8 cellular contexts compared by ENCODE assay signal in genomic region chr11:121318848-121319834, GRCh38. TPM values are rescaled to one million over a fixed set of nuclear protein-coding genes. Genes with fewer than 3 reads are reported as not detected.
DNase-seq lines count a peak whose midpoint lies in the region; ATAC-seq and TF ChIP-seq lines count a peak whose summit lies in the region.

No MANE protein-coding gene starts in this region.

- H3K79me2 ChIP-seq in trophoblast cell (ENCODE audit: control insufficient read depth, insufficient read depth, low read length, poor library complexity) = no peaks in the 10 kb centered on the region

- H3K4ac ChIP-seq in trophoblast cell (ENCODE audit: low read depth, low read length) = no peak overlapping the region

- no CpG with 5 or more reads among the region's 7 CpGs for WGBS in trophoblast cell (ENCODE audit: extremely low coverage, insufficient coverage, insufficient read length)

- no peaks in the 10 kb centered on the region for H3K9me3 Mint-ChIP-seq in WTC11

- no peak; the same call in none of the 2 replicates for TF ChIP-seq CTCF in WTC11 (IDR thresholded peaks at IDR 0.05)
- peak in 1 of 3 donors; percentile 47 for TF ChIP-seq CTCF in omental fat pad (IDR thresholded peaks at IDR 0.05)

- no peak overlapping the region for H3K4me3 ChIP-seq in trophoblast cell (ENCODE audit: low read depth, low read length)

- DNase-seq in DMS153 (lab: John Stamatoyannopoulos, UW) = peak; percentile 19
- DNase-seq in NCI-H2029 treated with DMSO at 0.1 percent for 48 hours (lab: John Stamatoyannopoulos, UW) = peak; percentile 68
- DNase-seq in WTC11 (ENCODE audit: low spot score) = no peak
- peak; percentile 66 for DNase-seq in globus pallidus (ENCODE audit: low spot score)
- peak; percentile 10 to 57 for DNase-seq in trophoblast cell
- no peak for DNase-seq in omental fat pad (ENCODE audit: low spot score)

- H2BK5ac ChIP-seq in trophoblast cell (ENCODE audit: low read depth, low read length, poor library complexity) = no peak overlapping the region

- no peak overlapping the region for H3K4me2 ChIP-seq in trophoblast cell (ENCODE audit: low read length)

- H3K18ac ChIP-seq in trophoblast cell (ENCODE audit: low read length) = no peak overlapping the region

- H3K79me1 ChIP-seq in trophoblast cell (ENCODE audit: low read length) = no peaks in the 10 kb centered on the region

- peaks cover 24% of the 10 kb centered on the region for H3K4me1 Mint-ChIP-seq in WTC11

- no peak overlapping the region for H4K12ac ChIP-seq in trophoblast cell (ENCODE audit: low read depth, low read length)

- no peak overlapping the region for H3K9ac ChIP-seq in trophoblast cell (ENCODE audit: low read length)

- CTCF ChIA-PET in WTC11 (lab: Charles Lee) = interaction anchor here (0.6 to 2.1 kb wide), 9 partner anchors 60 to 336 kb away, joined by 3 to 13 read pairs (median 3); no protein-coding TSS in a partner anchor

- peak overlapping the region; percentile 15; the same call in 1 of the 2 replicates for H3K27ac Mint-ChIP-seq in WTC11

- H3K4me1 ChIP-seq in trophoblast cell (ENCODE audit: control insufficient read depth in 1 of 2, insufficient read depth in 2 of 2, low read length in 2 of 2) = peaks cover 0 to 3% of the 10 kb centered on the region in 2 experiments

- no peaks in the 10 kb centered on the region for H3K27me3 Mint-ChIP-seq in WTC11 (ENCODE audit: low read depth)

- H2BK120ac ChIP-seq in trophoblast cell (ENCODE audit: insufficient read depth, low read length, poor library complexity) = no peak overlapping the region

- no peak overlapping the region for H3K14ac ChIP-seq in trophoblast cell (ENCODE audit: low read length)

- H4K8ac ChIP-seq in trophoblast cell (ENCODE audit: low read depth, low read length) = no peak overlapping the region

- POLR2A ChIA-PET in WTC11 (lab: Charles Lee) = no interaction called here

- no peak overlapping the region for H3K27ac ChIP-seq in trophoblast cell (ENCODE audit: low read depth, low read length)

- no peak overlapping the region for H2AK5ac ChIP-seq in trophoblast cell (ENCODE audit: low read length)

- no peaks in the 10 kb centered on the region for H3K27me3 ChIP-seq in trophoblast cell (ENCODE audit: insufficient read depth, low read length)

- H4K91ac ChIP-seq in trophoblast cell (ENCODE audit: low read depth, low read length) = no peak overlapping the region

- no peaks in the 10 kb centered on the region for H3K9me3 ChIP-seq in trophoblast cell (ENCODE audit: insufficient read depth, low read depth, low read length)

- no peak overlapping the region for H3K4me3 Mint-ChIP-seq in WTC11

- H3K36me3 Mint-ChIP-seq in WTC11 = no peaks in the 10 kb centered on the region

- no peaks in the 10 kb centered on the region for H3K36me3 ChIP-seq in trophoblast cell (ENCODE audit: control insufficient read depth in 1 of 2, insufficient read depth in 2 of 2, low read length in 2 of 2)

- no peak overlapping the region for H2BK12ac ChIP-seq in trophoblast cell (ENCODE audit: low read length)

- H2AFZ ChIP-seq in trophoblast cell (ENCODE audit: insufficient read depth, low read length, poor library complexity) = no peak overlapping the region

- H3K23ac ChIP-seq in trophoblast cell (ENCODE audit: low read length) = no peak overlapping the region

- ATAC-seq in GM21529 (IDR thresholded peaks at IDR 0.05; ENCODE audit: unreplicated experiment) (peak; percentile 70), WTC11 (peak; percentile 60), HG02623 (IDR thresholded peaks at IDR 0.05; ENCODE audit: unreplicated experiment) (no peak), omental fat pad (ENCODE audit: low FRiP score) (no peak)

TF ChIP-seq in WTC11, 78 proteins besides CTCF, POLR2A, EP300 and RAD21:
- TF ChIP-seq ZNF396 (CRISPR knock-in tag; IDR thresholded peaks at IDR 0.05; ENCODE audit: borderline replicate concordance) (no peak), ZBTB43 (CRISPR knock-in tag; IDR thresholded peaks at IDR 0.05) (no peak), CBFB (CRISPR knock-in tag; IDR thresholded peaks at IDR 0.05; ENCODE audit: low read depth) (no peak), IRF2 (CRISPR knock-in tag; IDR thresholded peaks at IDR 0.05; ENCODE audit: borderline replicate concordance, low read depth) (no peak), TCF7 (CRISPR knock-in tag; IDR thresholded peaks at IDR 0.05; ENCODE audit: low read depth) (no peak), ESRRA (CRISPR knock-in tag; IDR thresholded peaks at IDR 0.05; ENCODE audit: borderline replicate concordance) (no peak), ATF1 (CRISPR knock-in tag; IDR thresholded peaks at IDR 0.05) (no peak)
- TF ChIP-seq, protein P1, sequence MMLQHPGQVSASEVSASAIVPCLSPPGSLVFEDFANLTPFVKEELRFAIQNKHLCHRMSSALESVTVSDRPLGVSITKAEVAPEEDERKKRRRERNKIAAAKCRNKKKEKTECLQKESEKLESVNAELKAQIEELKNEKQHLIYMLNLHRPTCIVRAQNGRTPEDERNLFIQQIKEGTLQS (CRISPR knock-in tag; conservative IDR thresholded peaks at IDR 0.05) = no peak
- TF ChIP-seq, protein P2, sequence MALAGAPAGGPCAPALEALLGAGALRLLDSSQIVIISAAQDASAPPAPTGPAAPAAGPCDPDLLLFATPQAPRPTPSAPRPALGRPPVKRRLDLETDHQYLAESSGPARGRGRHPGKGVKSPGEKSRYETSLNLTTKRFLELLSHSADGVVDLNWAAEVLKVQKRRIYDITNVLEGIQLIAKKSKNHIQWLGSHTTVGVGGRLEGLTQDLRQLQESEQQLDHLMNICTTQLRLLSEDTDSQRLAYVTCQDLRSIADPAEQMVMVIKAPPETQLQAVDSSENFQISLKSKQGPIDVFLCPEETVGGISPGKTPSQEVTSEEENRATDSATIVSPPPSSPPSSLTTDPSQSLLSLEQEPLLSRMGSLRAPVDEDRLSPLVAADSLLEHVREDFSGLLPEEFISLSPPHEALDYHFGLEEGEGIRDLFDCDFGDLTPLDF (CRISPR knock-in tag; IDR thresholded peaks at IDR 0.05) = no peak
- TF ChIP-seq, protein P3, sequence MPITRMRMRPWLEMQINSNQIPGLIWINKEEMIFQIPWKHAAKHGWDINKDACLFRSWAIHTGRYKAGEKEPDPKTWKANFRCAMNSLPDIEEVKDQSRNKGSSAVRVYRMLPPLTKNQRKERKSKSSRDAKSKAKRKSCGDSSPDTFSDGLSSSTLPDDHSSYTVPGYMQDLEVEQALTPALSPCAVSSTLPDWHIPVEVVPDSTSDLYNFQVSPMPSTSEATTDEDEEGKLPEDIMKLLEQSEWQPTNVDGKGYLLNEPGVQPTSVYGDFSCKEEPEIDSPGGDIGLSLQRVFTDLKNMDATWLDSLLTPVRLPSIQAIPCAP (CRISPR knock-in tag; IDR thresholded peaks at IDR 0.05) = no peak

RNA-seq across cellular contexts. Expression of gene SC5D, which starts 26.6 kb away (rescaled TPM):
- 78.6 to 81.9 TPM (median 79.2 TPM) in 3 replicates for total RNA-seq in WTC11 (2021)
- polyA plus RNA-seq in trophoblast cell (2013) = 230 and 232 TPM in 2 replicates
- total RNA-seq in omental fat pad = 10 to 100 TPM; 16.9 to 30.3 (median 26.8) TPM

Comparison
In these comparisons a context has a peak if more than half of its experiments do, and no peak if none do; other contexts are left out.
1. DNase-seq: peak in DMS153 (single experiment), NCI-H2029 treated with DMSO at 0.1 percent for 48 hours (single experiment), globus pallidus (single experiment) and trophoblast cell (2 of 2); none in WTC11 (single experiment) and omental fat pad (single experiment).
2. ATAC-seq: peak in GM21529 (single experiment) and WTC11 (single experiment); none in HG02623 (single experiment) and omental fat pad (single experiment).